Comparison of ENCODE assay signal across 22 cellular contexts in genomic region chr12:125454786-125455450, GRCh38.
"Had no signal": no experiment of that assay in that cellular context is flagged by ENCODE, and none has a peak within 500 bp of the region (broad histone marks: within the 10 kb centered on the region; RNA-seq: fewer than 3 reads in every experiment).

No MANE protein-coding gene starts in this region.

- DNase-seq: activated CD4-positive, alpha-beta T cell treated with anti-CD3 and anti-CD28 coated beads for 1 hour; activated naive CD4-positive, alpha-beta T cell treated with anti-CD3 and anti-CD28 coated beads for 36 hours; activated naive CD8-positive, alpha-beta T cell treated with anti-CD3 and anti-CD28 coated beads, Interleukin-2, amount 10 ng/mL, durations not matched to agents 7 days and 5 days; activated T-cell treated with anti-CD3 and anti-CD28 coated beads, Interleukin-2, amount 50 U/mL, for 1 hour; amniotic stem cell; effector CD8-positive, alpha-beta T cell; foreskin keratinocyte; left cardiac atrium; mesenchymal stem cell; mucosa of descending colon; nephron progenitor cell; occipital lobe; retina; spleen; stimulated activated CD4-positive, alpha-beta T cell treated with anti-CD3 and anti-CD28 coated beads, Interleukin-4, amount 100 ng/mL, for 1 hour; stimulated activated naive CD4-positive, alpha-beta T cell; T-cell; tibial artery; WERI-Rb-1 had no signal

- H3K9me3 Mint-ChIP-seq: activated naive CD8-positive, alpha-beta T cell treated with anti-CD3 and anti-CD28 coated beads, Interleukin-2, amount 10 ng/mL, durations not matched to agents 7 days and 5 days; activated T-helper 2 cell treated with anti-CD3 and anti-CD28 coated beads, Interferon-gamma antibody, Interleukin-2, Interleukin-4, amounts not matched to agents 10 μg/mL and 5 μg/mL and 100 μg/mL, durations not matched to agents 14 hours and 24 hours and 36 hours had no signal

- H3K27ac ChIP-seq: foreskin keratinocyte, spleen, tibial artery, WERI-Rb-1 had no signal

- ATAC-seq: foreskin keratinocyte, left cardiac atrium, mucosa of descending colon, SK-N-SH treated with all-trans-retinoic acid at 6 μM for 48 hours, T-cell had no signal

- H3K4me1 Mint-ChIP-seq: activated naive CD8-positive, alpha-beta T cell treated with anti-CD3 and anti-CD28 coated beads, Interleukin-2, amount 10 ng/mL, durations not matched to agents 7 days and 5 days; T-cell had no signal

- H3K27ac Mint-ChIP-seq: activated naive CD4-positive, alpha-beta T cell treated with anti-CD3 and anti-CD28 coated beads for 36 hours; activated naive CD8-positive, alpha-beta T cell treated with anti-CD3 and anti-CD28 coated beads, Interleukin-2, amount 10 ng/mL, durations not matched to agents 7 days and 5 days; activated T-helper 2 cell treated with anti-CD3 and anti-CD28 coated beads, Interferon-gamma antibody, Interleukin-2, Interleukin-4, amounts not matched to agents 10 μg/mL and 5 μg/mL and 100 μg/mL, durations not matched to agents 14 hours and 24 hours and 36 hours; nephron progenitor cell; T-cell; T-helper 2 cell treated with Interferon-gamma antibody and Interleukin-4, amounts not matched to agents 5 μg/mL and 100 μg/mL, for 36 hours had no signal

- H3K27me3 ChIP-seq: foreskin keratinocyte, tibial artery had no signal

- H3K4me3 Mint-ChIP-seq: activated naive CD4-positive, alpha-beta T cell treated with anti-CD3 and anti-CD28 coated beads for 36 hours; activated naive CD8-positive, alpha-beta T cell treated with anti-CD3 and anti-CD28 coated beads, Interleukin-2, amount 10 ng/mL, durations not matched to agents 7 days and 5 days; nephron progenitor cell; T-cell; T-helper 2 cell treated with Interferon-gamma antibody and Interleukin-4, amounts not matched to agents 5 μg/mL and 100 μg/mL, for 36 hours had no signal

- H3K4me3 ChIP-seq: mucosa of descending colon, spleen, tibial artery had no signal

- H3K36me3 ChIP-seq: spleen, tibial artery, WERI-Rb-1 had no signal

- H3K4me1 ChIP-seq: foreskin keratinocyte, spleen, tibial artery had no signal

- H3K9me3 ChIP-seq: mucosa of descending colon, tibial artery had no signal

- H3K36me3 Mint-ChIP-seq: activated naive CD8-positive, alpha-beta T cell treated with anti-CD3 and anti-CD28 coated beads, Interleukin-2, amount 10 ng/mL, durations not matched to agents 7 days and 5 days; T-cell had no signal
